In the genomic region with DNA sequence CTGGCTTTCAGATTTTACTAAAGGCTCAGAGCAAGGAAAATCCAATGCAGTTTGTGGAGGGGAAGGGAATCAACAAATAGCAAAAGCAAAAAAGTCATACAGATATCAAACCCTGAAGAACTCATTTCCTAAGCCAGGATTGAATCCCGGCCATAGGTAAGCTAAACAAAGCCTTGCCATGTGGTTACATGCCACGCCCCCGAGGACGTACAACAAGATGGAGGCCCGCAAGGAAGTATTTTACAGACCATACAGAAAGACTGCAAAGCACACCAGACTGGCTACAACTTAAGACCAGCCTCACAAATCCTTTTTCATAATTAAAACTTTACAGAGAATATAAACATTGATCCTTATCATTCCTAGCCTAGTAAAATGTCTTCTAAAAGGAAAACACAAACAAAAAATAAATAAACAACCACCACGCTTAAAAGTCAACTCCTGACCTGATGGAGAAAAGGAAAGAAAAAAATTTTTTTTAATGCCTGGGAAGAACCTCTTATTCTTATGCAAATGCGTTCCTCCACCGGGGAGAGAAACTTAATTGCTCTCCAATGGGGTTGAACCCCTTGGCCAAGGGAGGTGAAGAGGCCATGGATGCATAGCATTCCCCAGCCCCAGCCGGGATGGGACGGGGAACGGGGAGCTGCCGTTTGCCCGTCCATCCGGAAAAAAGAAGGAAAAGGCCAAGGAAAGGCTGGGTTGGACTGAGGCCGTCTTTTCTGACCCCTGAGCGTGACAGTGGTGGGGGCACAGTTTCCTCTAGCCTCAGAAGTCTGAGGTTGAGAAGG, we compare ENCODE assay signal across 34 cellular contexts. TPM values are rescaled to one million over a fixed set of nuclear protein-coding genes. Genes with fewer than 3 reads are reported as not detected.
DNase-seq lines count a peak whose midpoint lies in the region; FAIRE-seq and TF ChIP-seq lines count a peak whose summit lies in the region.
"Had no signal": no experiment of that assay in that cellular context is flagged by ENCODE, and none has a peak within 500 bp of the region (broad histone marks: within the 10 kb centered on the region; RNA-seq: fewer than 3 reads in every experiment).

No MANE protein-coding gene starts in this region.

- no peak for FAIRE-seq in GM12892 (lab: Jason Lieb, UNC)
- FAIRE-seq: GM12878 had no signal

- no peak overlapping the region; the same call in 1 of the 2 replicates for H3K4ac ChIP-seq in H9 (ENCODE audit: low read depth, low read length)

- H3K56ac ChIP-seq in H9 (ENCODE audit: insufficient read length, low read depth, low read length): no peak overlapping the region

- H3K27me3 Mint-ChIP-seq in H9 (ENCODE audit: low read depth) (no peaks in the 10 kb centered on the region), neural crest cell (ENCODE audit: low read depth) (no peaks in the 10 kb centered on the region)
- H3K27me3 Mint-ChIP-seq: activated CD4-positive, alpha-beta T cell treated with anti-CD3 and anti-CD28 coated beads for 36 hours; activated naive CD8-positive, alpha-beta T cell treated with anti-CD3 and anti-CD28 coated beads for 36 hours; IgD-negative memory B cell; naive thymus-derived CD8-positive, alpha-beta T cell; stimulated activated naive B cell treated with anti-CD40 and anti-IgM and Interleukin-4, amounts not matched to agents 10 μg/mL and 1 μg/mL and 100 μg/mL, for 72 hours had no signal

- H3K27ac Mint-ChIP-seq in H9 (peak overlapping the region; percentile 99 to 100 (median 100)), neural crest cell (ENCODE audit: unreplicated experiment) (peak overlapping the region; percentile 83)
- H3K27ac Mint-ChIP-seq: activated CD4-positive, alpha-beta T cell treated with anti-CD3 and anti-CD28 coated beads for 36 hours; activated CD8-positive, alpha-beta T cell treated with anti-CD3 and anti-CD28 coated beads, Interleukin-2, amount 10 ng/mL, durations not matched to agents 7 days and 5 days; activated naive CD8-positive, alpha-beta T cell treated with anti-CD3 and anti-CD28 coated beads for 36 hours; CD8-positive, alpha-beta T cell; IgD-negative memory B cell; naive thymus-derived CD8-positive, alpha-beta T cell; stimulated activated naive B cell treated with anti-CD40 and anti-IgM and Interleukin-4, amounts not matched to agents 10 μg/mL and 1 μg/mL and 100 μg/mL, for 72 hours had no signal

- H3K27ac ChIP-seq in H9 (ENCODE audit: insufficient read length, low read depth, low read length): peak overlapping the region; percentile 92
- no peak overlapping the region for H3K27ac ChIP-seq in adrenal gland
- H3K27ac ChIP-seq: cardiac muscle cell, colonic mucosa, lower lobe of right lung, skin epidermis, upper lobe of left lung had no signal

- peak overlapping the region; percentile 96 for H3K18ac ChIP-seq in H9 (ENCODE audit: insufficient read length, low read depth, low read length)

- H3K9me3 ChIP-seq in H9 (ENCODE audit: control insufficient read depth, low read depth, low read length) (no peaks in the 10 kb centered on the region), adrenal gland (replicated peaks in 1 of 3) (peaks cover 0 to 2% (median 0%) of the 10 kb centered on the region in 3 donors)
- H3K9me3 ChIP-seq: BE2C, colonic mucosa, lower lobe of right lung had no signal

- H3K23ac ChIP-seq in H9 (ENCODE audit: insufficient read length, low read depth, low read length): no peak overlapping the region

- H3K4me3 Mint-ChIP-seq in H9 (peak overlapping the region; percentile 76 to 87), neural crest cell (peak overlapping the region; percentile 45)
- H3K4me3 Mint-ChIP-seq: activated CD4-positive, alpha-beta T cell treated with anti-CD3 and anti-CD28 coated beads for 36 hours; activated CD8-positive, alpha-beta T cell treated with anti-CD3 and anti-CD28 coated beads, Interleukin-2, amount 10 ng/mL, durations not matched to agents 7 days and 5 days; activated naive CD8-positive, alpha-beta T cell treated with anti-CD3 and anti-CD28 coated beads for 36 hours; CD8-positive, alpha-beta T cell; naive thymus-derived CD8-positive, alpha-beta T cell; stimulated activated naive B cell treated with anti-CD40 and anti-IgM and Interleukin-4, amounts not matched to agents 10 μg/mL and 1 μg/mL and 100 μg/mL, for 72 hours had no signal

- H3K9me3 Mint-ChIP-seq in H9 (no peaks in the 10 kb centered on the region), neural crest cell (peaks cover 3% of the 10 kb centered on the region)
- H3K9me3 Mint-ChIP-seq: CD8-positive, alpha-beta T cell had no signal

- no peak overlapping the region for H4K8ac ChIP-seq in H9 (replicated peaks; ENCODE audit: insufficient read length, low read depth, low read length)

- no peak overlapping the region for H3K4me3 ChIP-seq in adrenal gland
- H3K4me3 ChIP-seq: cardiac muscle cell, colonic mucosa, GM12878, lower lobe of right lung, skin epidermis, upper lobe of left lung had no signal

- H3K79me1 ChIP-seq in H9 (ENCODE audit: insufficient read depth, low read depth, low read length, poor library complexity, severe bottlenecking): no peaks in the 10 kb centered on the region

- intact Hi-C loops in adrenal gland (cut with DNase I): no loop called here

- no peak overlapping the region for H2AK5ac ChIP-seq in H9 (ENCODE audit: insufficient read length, low read length)

- H3K9ac ChIP-seq in H9 (ENCODE audit: extremely low read depth, insufficient read length, low read length): peak overlapping the region; percentile 56

- DNase-seq in H9 (peak; percentile 84), NCI-H82 treated with DMSO at 0.1 percent for 48 hours (lab: John Stamatoyannopoulos, UW; ENCODE audit: unreplicated experiment) (peak; percentile 22), iPS DF 4.7 (ENCODE audit: extremely low read depth, low spot score) (peak; percentile 58), neural crest cell (ENCODE audit: low read depth, low spot score) (no peak), T-helper 2 cell (no peak), GM12892 (ENCODE audit: insufficient read length) (no peak), adrenal gland (no peak), NCI-H128 (lab: John Stamatoyannopoulos, UW; ENCODE audit: unreplicated experiment) (no peak)
- DNase-seq: ACHN; activated CD4-positive, alpha-beta T cell treated with anti-CD3 and anti-CD28 coated beads for 36 hours; activated CD8-positive, alpha-beta T cell treated with anti-CD3 and anti-CD28 coated beads, Interleukin-2, amount 10 ng/mL, durations not matched to agents 7 days and 5 days; activated effector memory CD4-positive, alpha-beta T cell treated with Interleukin-2 at 50 U/mL for 16 hours; activated naive CD8-positive, alpha-beta T cell treated with anti-CD3 and anti-CD28 coated beads for 36 hours; aorta; BE2C; CD8-positive, alpha-beta T cell; colonic mucosa; effector CD8-positive, alpha-beta T cell; EL; hypothalamus; kidney glomerular epithelial cell; lower lobe of right lung; naive thymus-derived CD8-positive, alpha-beta T cell; NCI-H1694 treated with DMSO at 0.1 percent for 48 hours; NCI-H526; SHP77; stimulated activated naive B cell treated with anti-CD40 and anti-IgM and Interleukin-4, amounts not matched to agents 10 μg/mL and 1 μg/mL and 100 μg/mL, for 72 hours; substantia nigra; T-helper 9 cell had no signal

- H3K14ac ChIP-seq in H9 (ENCODE audit: insufficient read depth, low read length): peak overlapping the region; percentile 92; the same call in 1 of the 2 replicates

- H3K36me3 Mint-ChIP-seq in H9 (ENCODE audit: insufficient read depth in 1 of 3, low read depth in 3 of 3) (peaks cover 0 to 4% (median 1%) of the 10 kb centered on the region in 3 experiments; a peak in 3 of 7 replicates), neural crest cell (ENCODE audit: low read depth) (peaks cover 3% of the 10 kb centered on the region)

- H2BK120ac ChIP-seq in H9 (ENCODE audit: low read depth, low read length, poor library complexity, severe bottlenecking): peak overlapping the region; percentile 100

- H2AFZ ChIP-seq in H9 (ENCODE audit: low read length): no peak overlapping the region

- peaks cover 30 to 43% of the 10 kb centered on the region in 2 experiments for H3K4me1 Mint-ChIP-seq in H9
- H3K4me1 Mint-ChIP-seq in neural crest cell: peaks cover 8% of the 10 kb centered on the region
- H3K4me1 Mint-ChIP-seq: activated CD4-positive, alpha-beta T cell treated with anti-CD3 and anti-CD28 coated beads for 36 hours; IgD-negative memory B cell had no signal

- H2BK15ac ChIP-seq in H9 (ENCODE audit: low read depth, low read length): no peak overlapping the region

- TF ChIP-seq CTCF in H9 (conservative IDR thresholded peaks at IDR 0.05) (no peak), neural crest cell (conservative IDR thresholded peaks at IDR 0.05) (no peak), adrenal gland (IDR thresholded peaks at IDR 0.05) (no peak)

- no peaks in the 10 kb centered on the region for H3K79me2 ChIP-seq in H9 (ENCODE audit: insufficient read depth, low read length)

- H2BK12ac ChIP-seq in H9 (ENCODE audit: insufficient read length, low read depth, low read length): no peak overlapping the region

- WGBS in H9 (ENCODE audit: extremely low coverage, insufficient read length, low lambda C conversion rate): no CpG with 5 or more reads among the region's 16 CpGs
- 85 to 96% (median 91%) methylated on average over 15 to 16 of the region's 16 CpGs for WGBS in adrenal gland, 4 donors

- peak overlapping the region; percentile 100 for H3T11ph ChIP-seq in H9 (ENCODE audit: low read length)

- H3K27me3 ChIP-seq in H9 (ENCODE audit: insufficient read depth, low read length): no peaks in the 10 kb centered on the region
- H3K27me3 ChIP-seq in adrenal gland: no peaks in the 10 kb centered on the region
- H3K27me3 ChIP-seq: BE2C, cardiac muscle cell, colonic mucosa, upper lobe of left lung had no signal

- no peaks in the 10 kb centered on the region for H3K23me2 ChIP-seq in H9 (ENCODE audit: insufficient read length, low read depth, low read length, poor library complexity, severe bottlenecking)

- H2BK20ac ChIP-seq in H9 (ENCODE audit: low read depth, low read length, poor library complexity, severe bottlenecking): no peak overlapping the region

- H4K5ac ChIP-seq in H9 (ENCODE audit: insufficient read length, low read depth, low read length): no peak overlapping the region

- no peaks in the 10 kb centered on the region for H4K20me1 ChIP-seq in H9 (ENCODE audit: control insufficient read depth, insufficient read depth, insufficient read length)

- no peak for TF ChIP-seq POLR2A in GM12892 (IDR thresholded peaks at IDR 0.05; ENCODE audit: low read depth, low read length)
- no peak for TF ChIP-seq POLR2A in adrenal gland (IDR thresholded peaks at IDR 0.05)

- H3K4me2 ChIP-seq in H9 (ENCODE audit: insufficient read depth, insufficient read length, low read length): peak overlapping the region; percentile 17

- H3K36me3 ChIP-seq in adrenal gland (replicated peaks in 1 of 2): no peaks in the 10 kb centered on the region
- H3K36me3 ChIP-seq: BE2C, cardiac muscle cell, colonic mucosa, lower lobe of right lung, upper lobe of left lung had no signal

- no peak overlapping the region for H4K91ac ChIP-seq in H9 (ENCODE audit: insufficient read length, low read depth, low read length)

- peaks cover 4% of the 10 kb centered on the region; the same call in 1 of the 2 replicates for H3K4me1 ChIP-seq in H9 (ENCODE audit: insufficient read depth, low read length)
- peaks cover 0 to 2% of the 10 kb centered on the region in 2 donors for H3K4me1 ChIP-seq in adrenal gland (replicated peaks in 1 of 2)
- H3K4me1 ChIP-seq: BE2C, colonic mucosa, lower lobe of right lung, upper lobe of left lung had no signal

- H2BK5ac ChIP-seq in H9 (ENCODE audit: insufficient read length, low read length): no peak overlapping the region

RNA-seq across cellular contexts. Expression of a gene that starts 39.3 kb away (rescaled TPM):
- total RNA-seq in H9 (2021) (4.6 and 5.4 TPM in 2 replicates), neural crest cell (4.4 and 5.4 TPM in 2 replicates), adrenal gland (10 to 100 TPM in 2 of 8 donors, 1 to 10 TPM in 6; 4.2 to 17.1 (median 7.9) TPM)
- 0.66 TPM for polyA plus RNA-seq in GM12892 (2012; ENCODE audit: missing spikeins)
- polyA plus RNA-seq in adrenal gland: 1 to 10 TPM in 2 of 3 donors, under 1 TPM in 1; 0.97 to 4.1 (median 1.1) TPM

Comparison
In these comparisons a context has a peak if more than half of its experiments do, and no peak if none do; other contexts are left out.
1. DNase-seq: peak in H9 (single experiment), NCI-H82 treated with DMSO at 0.1 percent for 48 hours (single experiment) and iPS DF 4.7 (single experiment); none in neural crest cell (single experiment), T-helper 2 cell (0 of 5), GM12892 (single experiment), adrenal gland (0 of 7) and NCI-H128 (single experiment).